ENCODE assay signal across 14 cellular contexts in the genomic region with DNA sequence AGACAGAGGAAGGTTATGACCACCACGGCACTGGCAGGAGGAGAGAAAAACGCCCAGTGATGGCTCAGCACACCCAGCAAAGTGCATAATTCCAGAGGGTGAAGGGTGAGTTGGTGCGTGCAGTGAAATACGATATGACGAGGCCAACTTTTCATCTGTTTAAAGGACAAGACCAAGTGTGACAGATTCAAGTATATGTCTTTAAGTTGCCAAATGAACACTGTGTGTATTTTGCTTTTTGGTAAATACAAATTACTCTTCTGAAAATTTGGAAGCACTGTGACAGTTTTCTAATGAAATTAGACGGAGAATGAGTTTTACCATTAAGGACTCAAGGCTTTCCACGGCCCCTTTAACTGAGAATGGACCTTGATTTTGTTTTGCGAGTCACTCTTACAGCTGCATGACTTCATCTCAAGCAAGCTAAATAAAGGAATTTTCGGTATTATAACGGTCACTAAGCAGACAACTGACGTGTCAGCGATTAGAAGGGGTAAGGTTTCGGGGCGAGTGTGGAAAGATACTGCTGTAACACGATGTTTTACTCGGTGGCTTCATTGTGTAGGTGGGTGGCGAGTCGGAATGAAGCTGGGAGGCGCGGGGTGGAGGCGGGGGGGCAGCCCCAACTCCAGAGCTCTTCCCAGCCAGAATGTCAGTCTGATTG. TPM values are rescaled to one million over a fixed set of nuclear protein-coding genes. Genes with fewer than 3 reads are reported as not detected.
DNase-seq lines count a peak whose midpoint lies in the region; ATAC-seq, FAIRE-seq and TF ChIP-seq lines count a peak whose summit lies in the region.
"Had no signal": no experiment of that assay in that cellular context is flagged by ENCODE, and none has a peak within 500 bp of the region (broad histone marks: within the 10 kb centered on the region; RNA-seq: fewer than 3 reads in every experiment).

No MANE protein-coding gene starts in this region.

- H3K36me3 ChIP-seq in lower lobe of right lung = peaks cover 3% of the 10 kb centered on the region
- no peaks in the 10 kb centered on the region for H3K36me3 ChIP-seq in testis (ENCODE audit: low read depth, missing control alignments)
- no peaks in the 10 kb centered on the region for H3K36me3 ChIP-seq in small intestine (ENCODE audit: control insufficient read depth in 2 of 2, insufficient read depth in 2 of 2, low read length in 2 of 2)
- H3K36me3 ChIP-seq: ovary had no signal

- intact Hi-C loops in dorsolateral prefrontal cortex (cut with DNase I) (no loop called here), lower lobe of right lung (cut with DNase I) (no loop called here), testis (cut with DNase I; ENCODE audit: low total_unique reads) (no loop called here)

- H3K4me1 ChIP-seq in lower lobe of right lung = peaks cover 26% of the 10 kb centered on the region
- peaks cover 6% of the 10 kb centered on the region for H3K4me1 ChIP-seq in testis
- H3K4me1 ChIP-seq in small intestine (ENCODE audit: control insufficient read depth in 2 of 2, insufficient read depth in 1 of 2, low read depth in 1 of 2, low read length in 1 of 2) = peaks cover 0 to 5% of the 10 kb centered on the region in 2 donors

- no peak for ATAC-seq in lower lobe of right lung
- ATAC-seq in HG03045 (IDR thresholded peaks at IDR 0.05; ENCODE audit: unreplicated experiment) = no peak
- ATAC-seq in omental fat pad (ENCODE audit: low FRiP score) = no peak

- WGBS in testis, 2 donors = 67 to 69% methylated on average over 21 of the region's 21 CpGs
- 66 to 78% (median 74%) methylated on average over 21 of the region's 21 CpGs for WGBS in small intestine, 3 donors

- H3K4me3 ChIP-seq in dorsolateral prefrontal cortex = peak overlapping the region in 15 of 59 donors; percentile 3 to 40 (median 22)
- no peak overlapping the region for H3K4me3 ChIP-seq in lower lobe of right lung
- H3K4me3 ChIP-seq in testis = no peak overlapping the region
- H3K4me3 ChIP-seq in small intestine (ENCODE audit: low read depth in 1 of 2, low read length in 2 of 2) = no peak overlapping the region
- H3K4me3 ChIP-seq: ovary had no signal

- H3K27me3 ChIP-seq in dorsolateral prefrontal cortex (peaks cover 0 to 5% (median 0%) of the 10 kb centered on the region in 45 donors), lower lobe of right lung (ENCODE audit: low read depth) (no peaks in the 10 kb centered on the region), testis (no peaks in the 10 kb centered on the region), small intestine (ENCODE audit: control insufficient read depth in 2 of 2, insufficient read depth in 2 of 2, low read length in 2 of 2) (no peaks in the 10 kb centered on the region)
- H3K27me3 ChIP-seq: ovary had no signal

- no peak for FAIRE-seq in small intestine (lab: Jason Lieb, UNC)
- FAIRE-seq: colon had no signal

- no peaks in the 10 kb centered on the region for H3K9me3 ChIP-seq in lower lobe of right lung
- H3K9me3 ChIP-seq in testis = no peaks in the 10 kb centered on the region
- no peaks in the 10 kb centered on the region for H3K9me3 ChIP-seq in small intestine (ENCODE audit: control insufficient read depth, low read depth)
- H3K9me3 ChIP-seq: ovary had no signal

- H3K27ac ChIP-seq in dorsolateral prefrontal cortex = peak overlapping the region in 30 of 59 donors; percentile 7 to 81 (median 46)
- H3K27ac ChIP-seq in lower lobe of right lung = peak overlapping the region; percentile 53
- peak overlapping the region; percentile 14 to 66 for H3K27ac ChIP-seq in testis
- peak overlapping the region in 1 of 2 donors; percentile 88 for H3K27ac ChIP-seq in small intestine (ENCODE audit: low read depth in 1 of 2, low read length in 1 of 2)

- TF ChIP-seq POLR2A in testis (IDR thresholded peaks at IDR 0.05) = no peak

- DNase-seq in M059J (ENCODE audit: low read depth) (peak; percentile 83), dorsolateral prefrontal cortex (no peak), lower lobe of right lung (no peak), testis (no peak), small intestine (no peak), mucosa of gallbladder (ENCODE audit: low spot score) (no peak), omental fat pad (ENCODE audit: low spot score) (no peak)
- DNase-seq: activated CD8-positive, alpha-beta memory T cell treated with anti-CD3 and anti-CD28 coated beads, Interleukin-2, amount 50 U/mL, for 4 hours; CD8-positive, alpha-beta memory T cell; NCI-H1105; T-helper 9 cell had no signal

- TF ChIP-seq CTCF in dorsolateral prefrontal cortex (IDR thresholded peaks at IDR 0.05 in 54 of 56, conservative IDR thresholded peaks at IDR 0.05 in 2 of 56; ENCODE audit: low read depth in 1 of 56, partially characterized antibody in 56 of 56) (no peak), lower lobe of right lung (IDR thresholded peaks at IDR 0.05) (no peak), testis (IDR thresholded peaks at IDR 0.05) (no peak), omental fat pad (IDR thresholded peaks at IDR 0.05) (no peak)

RNA-seq across cellular contexts. Expression of gene COL4A2, which starts 22.8 kb away (rescaled TPM):
- total RNA-seq in M059J (2014; rRNA removed; shearing (Covaris generic)) = 110 and 205 TPM in 2 replicates
- total RNA-seq in dorsolateral prefrontal cortex (100 to 1,000 TPM in 1 of 120 experiments, 10 to 100 TPM in 119; 12.9 to 107 (median 31.0) TPM), lower lobe of right lung (185 TPM), testis (10 to 100 TPM; 81.0 to 89.9 TPM), mucosa of gallbladder (332 TPM), omental fat pad (100 to 1,000 TPM; 380 to 788 (median 684) TPM)
- polyA plus RNA-seq in testis (ENCODE audit: insufficient read depth, low read depth, low replicate concordance) (69.1 TPM), small intestine (10 to 100 TPM; 42.3 to 76.7 (median 52.4) TPM)
- total RNA-seq: CD8-positive, alpha-beta memory T cell had no signal
- polyA plus RNA-seq: CD8-positive, alpha-beta memory T cell had no signal

RNA-seq across cellular contexts. Expression of gene COL4A1, which starts 23.0 kb away (rescaled TPM):
- total RNA-seq in M059J (2014; rRNA removed; shearing (Covaris generic)) = 59.5 and 99.9 TPM in 2 replicates
- total RNA-seq in dorsolateral prefrontal cortex (100 to 1,000 TPM in 1 of 120 experiments, 10 to 100 TPM in 113, 1 to 10 TPM in 6; 7.5 to 122 (median 19.9) TPM), lower lobe of right lung (161 TPM), testis (10 to 100 TPM; 35.5 to 39.0 TPM), mucosa of gallbladder (347 TPM), omental fat pad (1,000 to 10,000 TPM in 2 of 4 donors, 100 to 1,000 TPM in 2; 611 to 1,113 (median 995) TPM)
- polyA plus RNA-seq in testis (ENCODE audit: insufficient read depth, low read depth, low replicate concordance) (43.0 TPM), small intestine (10 to 100 TPM in 1 of 3 donors, 1 to 10 TPM in 2; 3.1 to 58.5 (median 5.9) TPM)
- total RNA-seq: CD8-positive, alpha-beta memory T cell had no signal
- polyA plus RNA-seq: CD8-positive, alpha-beta memory T cell had no signal
